In genomic region chr1:15055736-15056415, GRCh38 we compare ENCODE assay signal across 2 cellular contexts.
TF ChIP-seq lines count a peak whose summit lies in the region.

No MANE protein-coding gene starts in this region.

TF ChIP-seq in IMR-90, 13 proteins besides CTCF, POLR2A, EP300 and RAD21:
- TF ChIP-seq FOS (IDR thresholded peaks at IDR 0.05; ENCODE audit: low read depth, low read length) (no peak), MAZ (IDR thresholded peaks at IDR 0.05; ENCODE audit: borderline replicate concordance, low read depth, low read length) (no peak), SMC3 (IDR thresholded peaks at IDR 0.05; ENCODE audit: low read depth, low read length) (no peak), MXI1 (IDR thresholded peaks at IDR 0.05; ENCODE audit: borderline replicate concordance, low read depth, low read length) (no peak), USF2 (IDR thresholded peaks at IDR 0.05; ENCODE audit: low read depth, low read length) (no peak), BHLHE40 (IDR thresholded peaks at IDR 0.05; ENCODE audit: low read depth, low read length) (no peak)

TF ChIP-seq in H1, 55 proteins besides CTCF, POLR2A, EP300 and RAD21:
- TF ChIP-seq GTF2F1 (IDR thresholded peaks at IDR 0.05; ENCODE audit: borderline replicate concordance, low read depth, low read length) (no peak), CTBP2 (IDR thresholded peaks at IDR 0.05; ENCODE audit: borderline replicate concordance, insufficient read depth, insufficient read length, low read length) (no peak), RXRA (IDR thresholded peaks at IDR 0.05; ENCODE audit: insufficient read depth, low read depth, low read length) (no peak), TBP (IDR thresholded peaks at IDR 0.05; ENCODE audit: low read depth, low read length) (no peak), BACH1 (IDR thresholded peaks at IDR 0.05; ENCODE audit: low read length) (no peak), EGR1 (IDR thresholded peaks at IDR 0.05; ENCODE audit: borderline replicate concordance, low read depth, low read length) (no peak), CHD2 (IDR thresholded peaks at IDR 0.05; ENCODE audit: low read length) (no peak)
